18 cellular contexts compared by ENCODE assay signal in genomic region chr9:3290231-3290840, GRCh38.
"Had no signal": no experiment of that assay in that cellular context is flagged by ENCODE, and none has a peak within 500 bp of the region (broad histone marks: within the 10 kb centered on the region; RNA-seq: fewer than 3 reads in every experiment).

No MANE protein-coding gene starts in this region.

- DNase-seq: cortex of kidney; dorsolateral prefrontal cortex; effector CD8-positive, alpha-beta T cell; glutamatergic neuron; mammary epithelial cell; naive thymus-derived CD8-positive, alpha-beta T cell; nucleus accumbens; ovary; right cardiac atrium; small intestine; stimulated activated CD4-positive, alpha-beta T cell treated with anti-CD3 and anti-CD28 coated beads, Interleukin-2, amount 100 ng/mL, for 48 hours; stimulated activated CD8-positive, alpha-beta memory T cell treated with anti-CD3 and anti-CD28 coated beads, Interleukin-4, amount 100 ng/mL, for 48 hours; stimulated activated naive CD8-positive, alpha-beta T cell treated with anti-CD3 and anti-CD28 coated beads, Interleukin-15, Interleukin-2, amounts not matched to agents 100 U/mL and 50 U/mL, for 24 hours; tibial artery; upper lobe of right lung had no signal

- H3K27ac ChIP-seq: dorsolateral prefrontal cortex, ovary, tibial artery, upper lobe of right lung had no signal

- H3K4me3 ChIP-seq: dorsolateral prefrontal cortex, mucosa of descending colon, ovary, tibial artery, upper lobe of right lung had no signal

- H3K4me1 ChIP-seq: tibial artery, upper lobe of right lung had no signal

- H3K27me3 ChIP-seq: dorsolateral prefrontal cortex, ovary, tibial artery, upper lobe of right lung had no signal

- H3K36me3 ChIP-seq: ovary, upper lobe of right lung had no signal

- ATAC-seq: esophagus mucosa; mucosa of descending colon; naive thymus-derived CD8-positive, alpha-beta T cell; right cardiac atrium; stimulated activated effector memory CD8-positive, alpha-beta T cell treated with anti-CD3 and anti-CD28 coated beads, Interleukin-12 subunit alpha, Interleukin-12 subunit beta, amount 100 ng/mL, for 72 hours; stimulated activated naive CD8-positive, alpha-beta T cell treated with anti-CD3 and anti-CD28 coated beads, Interleukin-15, Interleukin-2, amounts not matched to agents 100 U/mL and 50 U/mL, for 24 hours; upper lobe of right lung had no signal

- H3K9me3 ChIP-seq: mucosa of descending colon, ovary, tibial artery, upper lobe of right lung had no signal
